In the genomic region with DNA sequence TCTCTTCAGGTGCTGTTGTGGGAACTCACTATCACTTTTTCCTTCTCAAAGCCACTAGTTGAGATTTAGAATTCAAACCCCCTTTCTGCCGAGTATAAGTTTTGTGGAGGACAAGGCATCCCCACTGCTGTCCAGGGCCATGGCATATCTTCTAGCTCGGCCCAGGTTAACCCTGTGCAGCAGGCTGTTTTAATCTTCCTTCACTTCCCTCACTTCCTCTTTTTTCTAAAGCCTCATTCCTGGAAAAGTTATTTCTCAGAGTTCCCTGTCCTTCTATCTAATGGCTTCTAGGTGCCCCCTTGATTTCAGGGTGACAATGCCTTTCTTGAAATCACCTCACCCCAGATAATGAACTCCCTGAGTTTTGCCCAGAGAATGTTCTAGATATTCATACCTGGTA, we compare ENCODE assay signal across 20 cellular contexts.
"Had no signal": no experiment of that assay in that cellular context is flagged by ENCODE, and none has a peak within 500 bp of the region (broad histone marks: within the 10 kb centered on the region; RNA-seq: fewer than 3 reads in every experiment).

No MANE protein-coding gene starts in this region.

- H3K36me3 ChIP-seq: pancreas, stomach, thoracic aorta, transverse colon had no signal

- H3K27ac ChIP-seq: foreskin keratinocyte, stomach, thoracic aorta had no signal

- H3K4me3 ChIP-seq: lung, pancreas, stomach, thoracic aorta, transverse colon had no signal

- H3K4me1 Mint-ChIP-seq: naive B cell, nephron had no signal

- H3K9me3 ChIP-seq: pancreas, stomach, thoracic aorta, transverse colon had no signal

- H3K36me3 Mint-ChIP-seq: naive B cell had no signal

- H3K27me3 ChIP-seq: foreskin keratinocyte, pancreas, stomach, transverse colon had no signal

- DNase-seq: dermis blood vessel endothelial cell; foreskin keratinocyte; kidney; left colon; left ventricle myocardium superior; mesenchymal stem cell; naive B cell; occipital lobe; pancreas; right cardiac atrium; small intestine; stimulated activated CD4-positive, alpha-beta T cell treated with anti-CD3 and anti-CD28 coated beads, Interleukin-12 subunit alpha, Interleukin-12 subunit beta, amount 100 ng/mL, for 4 hours; stimulated activated naive CD4-positive, alpha-beta T cell; stomach; substantia nigra; transverse colon had no signal

- H3K27ac Mint-ChIP-seq: naive B cell, progenitor cell of endocrine pancreas had no signal

- ATAC-seq: foreskin keratinocyte, left colon, left ventricle myocardium superior, pancreas, right cardiac atrium had no signal

- H3K4me3 Mint-ChIP-seq: naive B cell, nephron had no signal

- H3K4me1 ChIP-seq: foreskin keratinocyte had no signal
